ENCODE assay signal across 16 cellular contexts in genomic region chr11:73394416-73395296, GRCh38.
"Had no signal": no experiment of that assay in that cellular context is flagged by ENCODE, and none has a peak within 500 bp of the region (broad histone marks: within the 10 kb centered on the region; RNA-seq: fewer than 3 reads in every experiment).

No MANE protein-coding gene starts in this region.

- H3K27me3 Mint-ChIP-seq: activated CD8-positive, alpha-beta T cell treated with anti-CD3 and anti-CD28 coated beads for 36 hours; activated naive CD4-positive, alpha-beta T cell treated with anti-CD3 and anti-CD28 coated beads, Interleukin-2, amount 50 U/mL, for 24 hours; type B pancreatic cell had no signal

- H3K27ac ChIP-seq: foreskin keratinocyte, psoas muscle had no signal

- H3K27ac Mint-ChIP-seq: activated CD8-positive, alpha-beta T cell treated with anti-CD3 and anti-CD28 coated beads for 36 hours; activated naive CD4-positive, alpha-beta T cell treated with anti-CD3 and anti-CD28 coated beads, Interleukin-2, amount 50 U/mL, for 24 hours; nephron progenitor cell; type B pancreatic cell had no signal

- H3K27me3 ChIP-seq: foreskin keratinocyte had no signal

- H3K9me3 Mint-ChIP-seq: activated CD8-positive, alpha-beta T cell treated with anti-CD3 and anti-CD28 coated beads for 36 hours; activated naive CD4-positive, alpha-beta T cell treated with anti-CD3 and anti-CD28 coated beads, Interleukin-2, amount 50 U/mL, for 24 hours; brain; nephron progenitor cell; type B pancreatic cell had no signal

- ATAC-seq: activated CD8-positive, alpha-beta T cell treated with anti-CD3 and anti-CD28 coated beads for 36 hours; foreskin keratinocyte had no signal

- H3K4me3 Mint-ChIP-seq: activated CD8-positive, alpha-beta T cell treated with anti-CD3 and anti-CD28 coated beads for 36 hours; activated naive CD4-positive, alpha-beta T cell treated with anti-CD3 and anti-CD28 coated beads, Interleukin-2, amount 50 U/mL, for 24 hours; brain; nephron progenitor cell; type B pancreatic cell had no signal

- DNase-seq: activated CD4-positive, alpha-beta T cell treated with anti-CD3 and anti-CD28 coated beads for 4 hours; activated CD8-positive, alpha-beta T cell treated with anti-CD3 and anti-CD28 coated beads for 36 hours; activated effector memory CD4-positive, alpha-beta T cell treated with anti-CD3 and anti-CD28 coated beads, Interleukin-2, amount 50 U/mL, for 16 hours; activated T-cell treated with anti-CD3 and anti-CD28 coated beads, Interleukin-2, amount 50 U/mL, for 48 hours; central memory CD4-positive, alpha-beta T cell; effector CD8-positive, alpha-beta T cell; foreskin keratinocyte; glutamatergic neuron; mesendoderm; nephron progenitor cell; stimulated activated naive CD4-positive, alpha-beta T cell; T-helper 2 cell had no signal

- H3K4me3 ChIP-seq: psoas muscle had no signal

- H3K36me3 Mint-ChIP-seq: brain, type B pancreatic cell had no signal

- H3K9me3 ChIP-seq: psoas muscle had no signal
